ENCODE assay signal across 2 cellular contexts in the genomic region with DNA sequence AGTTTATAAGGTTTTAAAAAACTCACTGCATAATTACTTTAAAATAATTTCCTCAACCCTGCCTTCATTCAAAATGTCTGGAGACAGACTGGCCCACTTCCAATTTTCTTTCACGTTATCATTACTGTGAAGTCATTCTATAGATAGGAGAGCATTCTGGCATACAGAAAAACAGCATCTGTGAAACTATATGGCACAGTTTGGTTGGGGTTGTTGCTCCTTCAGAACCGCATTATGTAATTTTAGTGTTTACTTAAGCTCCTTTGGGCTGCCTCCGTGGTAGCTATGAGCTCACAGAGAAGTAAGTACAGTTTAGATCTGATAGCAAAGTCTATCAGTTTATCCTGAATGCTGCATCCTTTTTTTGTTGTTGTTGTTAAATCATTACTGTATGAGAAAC.
TF ChIP-seq lines count a peak whose summit lies in the region.

No MANE protein-coding gene starts in this region.

TF ChIP-seq in HepG2, 621 proteins besides CTCF, POLR2A, EP300 and RAD21 (continued from another document):
- TF ChIP-seq ZNF317 (CRISPR knock-in tag; IDR thresholded peaks at IDR 0.05) (no peak), ASH2L (IDR thresholded peaks at IDR 0.05; ENCODE audit: insufficient read length, low read depth, low read length) (no peak), JARID2 (CRISPR knock-in tag; IDR thresholded peaks at IDR 0.05; ENCODE audit: insufficient replicate concordance) (no peak), ZNF124 (CRISPR knock-in tag; IDR thresholded peaks at IDR 0.05) (no peak), FOXA1 (IDR thresholded peaks at IDR 0.05) (no peak), FOXA1 (CRISPR knock-in tag; IDR thresholded peaks at IDR 0.05) (peak; percentile 37; the same call in 1 of the 2 replicates), FOXA3 (CRISPR knock-in tag; IDR thresholded peaks at IDR 0.05) (0 out of 2 replicates have a peak, but pooled peaks have one; percentile 24)
- TF ChIP-seq, protein P1, sequence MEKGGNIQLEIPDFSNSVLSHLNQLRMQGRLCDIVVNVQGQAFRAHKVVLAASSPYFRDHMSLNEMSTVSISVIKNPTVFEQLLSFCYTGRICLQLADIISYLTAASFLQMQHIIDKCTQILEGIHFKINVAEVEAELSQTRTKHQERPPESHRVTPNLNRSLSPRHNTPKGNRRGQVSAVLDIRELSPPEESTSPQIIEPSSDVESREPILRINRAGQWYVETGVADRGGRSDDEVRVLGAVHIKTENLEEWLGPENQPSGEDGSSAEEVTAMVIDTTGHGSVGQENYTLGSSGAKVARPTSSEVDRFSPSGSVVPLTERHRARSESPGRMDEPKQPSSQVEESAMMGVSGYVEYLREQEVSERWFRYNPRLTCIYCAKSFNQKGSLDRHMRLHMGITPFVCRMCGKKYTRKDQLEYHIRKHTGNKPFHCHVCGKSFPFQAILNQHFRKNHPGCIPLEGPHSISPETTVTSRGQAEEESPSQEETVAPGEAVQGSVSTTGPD (CRISPR knock-in tag; IDR thresholded peaks at IDR 0.05), result no peak

TF ChIP-seq in K562, 482 proteins besides CTCF, POLR2A, EP300 and RAD21:
- TF ChIP-seq JUND (IDR thresholded peaks at IDR 0.05; ENCODE audit: borderline replicate concordance, low read depth, low read length) (no peak), JUND (tag; IDR thresholded peaks at IDR 0.05; ENCODE audit: borderline replicate concordance, low read depth, low read length) (0 out of 3 replicates have a peak, but pooled peaks have one; percentile 29), ATF1 (CRISPR knock-in tag; IDR thresholded peaks at IDR 0.05) (no peak), ATF1 (tag; IDR thresholded peaks at IDR 0.05) (peak; percentile 36; the same call in 1 of the 2 replicates), DDX20 (tag; IDR thresholded peaks at IDR 0.05; ENCODE audit: low read depth) (no peak), FOXA3 (CRISPR knock-in tag; conservative IDR thresholded peaks at IDR 0.05 in 1 of 2, IDR thresholded peaks at IDR 0.05 in 1 of 2) (peak; percentile 87 to 89), DPF2 (IDR thresholded peaks at IDR 0.05) (0 out of 2 replicates have a peak, but pooled peaks have one; percentile 25), CREM (IDR thresholded peaks at IDR 0.05; ENCODE audit: low read depth) (peak; percentile 11; the same call in 1 of the 2 replicates), NFIC (IDR thresholded peaks at IDR 0.05) (peak; percentile 71), KLF16 (IDR thresholded peaks at IDR 0.05) (no peak), ATF7 (IDR thresholded peaks at IDR 0.05) (peak; percentile 57; the same call in 1 of the 2 replicates)
- TF ChIP-seq, protein P2, sequence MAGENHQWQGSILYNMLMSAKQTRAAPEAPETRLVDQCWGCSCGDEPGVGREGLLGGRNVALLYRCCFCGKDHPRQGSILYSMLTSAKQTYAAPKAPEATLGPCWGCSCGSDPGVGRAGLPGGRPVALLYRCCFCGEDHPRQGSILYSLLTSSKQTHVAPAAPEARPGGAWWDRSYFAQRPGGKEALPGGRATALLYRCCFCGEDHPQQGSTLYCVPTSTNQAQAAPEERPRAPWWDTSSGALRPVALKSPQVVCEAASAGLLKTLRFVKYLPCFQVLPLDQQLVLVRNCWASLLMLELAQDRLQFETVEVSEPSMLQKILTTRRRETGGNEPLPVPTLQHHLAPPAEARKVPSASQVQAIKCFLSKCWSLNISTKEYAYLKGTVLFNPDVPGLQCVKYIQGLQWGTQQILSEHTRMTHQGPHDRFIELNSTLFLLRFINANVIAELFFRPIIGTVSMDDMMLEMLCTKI (IDR thresholded peaks at IDR 0.05; ENCODE audit: partially characterized antibody), result no peak
